1 cellular context compared by ENCODE assay signal in the genomic region with DNA sequence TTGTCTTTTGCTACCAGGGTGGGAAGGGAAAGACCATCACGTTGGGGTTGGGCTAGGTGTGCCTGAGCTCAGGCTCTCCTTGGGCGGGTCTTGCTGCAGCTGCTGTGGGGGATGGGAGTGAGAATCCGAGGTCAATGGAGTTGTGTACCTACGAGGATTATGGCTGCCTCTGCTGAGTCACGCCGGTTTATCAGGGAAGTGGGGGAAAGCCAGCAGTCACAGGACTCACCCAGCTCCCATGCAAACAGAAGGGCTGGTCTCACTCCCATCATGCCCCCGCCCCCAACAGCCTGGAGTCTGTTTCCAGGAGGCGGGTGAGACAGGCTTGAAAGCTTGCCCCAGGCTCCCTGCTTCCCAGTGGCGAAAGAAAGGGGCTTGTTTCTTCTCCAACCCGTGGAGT.
TF ChIP-seq lines count a peak whose summit lies in the region.

No MANE protein-coding gene starts in this region.

TF ChIP-seq in SK-N-SH, 30 proteins besides CTCF, POLR2A, EP300 and RAD21 (continued from another document):
- TF ChIP-seq, protein P1, sequence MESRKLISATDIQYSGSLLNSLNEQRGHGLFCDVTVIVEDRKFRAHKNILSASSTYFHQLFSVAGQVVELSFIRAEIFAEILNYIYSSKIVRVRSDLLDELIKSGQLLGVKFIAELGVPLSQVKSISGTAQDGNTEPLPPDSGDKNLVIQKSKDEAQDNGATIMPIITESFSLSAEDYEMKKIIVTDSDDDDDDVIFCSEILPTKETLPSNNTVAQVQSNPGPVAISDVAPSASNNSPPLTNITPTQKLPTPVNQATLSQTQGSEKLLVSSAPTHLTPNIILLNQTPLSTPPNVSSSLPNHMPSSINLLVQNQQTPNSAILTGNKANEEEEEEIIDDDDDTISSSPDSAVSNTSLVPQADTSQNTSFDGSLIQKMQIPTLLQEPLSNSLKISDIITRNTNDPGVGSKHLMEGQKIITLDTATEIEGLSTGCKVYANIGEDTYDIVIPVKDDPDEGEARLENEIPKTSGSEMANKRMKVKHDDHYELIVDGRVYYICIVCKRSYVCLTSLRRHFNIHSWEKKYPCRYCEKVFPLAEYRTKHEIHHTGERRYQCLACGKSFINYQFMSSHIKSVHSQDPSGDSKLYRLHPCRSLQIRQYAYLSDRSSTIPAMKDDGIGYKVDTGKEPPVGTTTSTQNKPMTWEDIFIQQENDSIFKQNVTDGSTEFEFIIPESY (IDR thresholded peaks at IDR 0.05; ENCODE audit: borderline replicate concordance, low read depth): no peak
- TF ChIP-seq GATA2 (CRISPR knock-in tag; IDR thresholded peaks at IDR 0.05) (no peak), TEAD4 (IDR thresholded peaks at IDR 0.05; ENCODE audit: borderline replicate concordance, insufficient read depth) (no peak), GABPA (IDR thresholded peaks at IDR 0.05; ENCODE audit: low read depth) (no peak), ELF1 (IDR thresholded peaks at IDR 0.05) (no peak), FOXM1 (IDR thresholded peaks at IDR 0.05; ENCODE audit: low read depth) (no peak), SMC3 (IDR thresholded peaks at IDR 0.05; ENCODE audit: low read depth, low read length) (no peak), POLR2AphosphoS5 (IDR thresholded peaks at IDR 0.05; ENCODE audit: low read depth, low read length) (no peak), FOXJ3 (CRISPR knock-in tag; IDR thresholded peaks at IDR 0.05) (no peak), RFX5 (IDR thresholded peaks at IDR 0.05; ENCODE audit: low read length) (no peak), YY1 (IDR thresholded peaks at IDR 0.05; ENCODE audit: low read depth) (no peak), JUND (IDR thresholded peaks at IDR 0.05) (no peak), RXRA (IDR thresholded peaks at IDR 0.05; ENCODE audit: borderline replicate concordance, low read depth) (no peak), MEF2A (IDR thresholded peaks at IDR 0.05; ENCODE audit: borderline replicate concordance, low read depth) (no peak)
- TF ChIP-seq, protein P2, sequence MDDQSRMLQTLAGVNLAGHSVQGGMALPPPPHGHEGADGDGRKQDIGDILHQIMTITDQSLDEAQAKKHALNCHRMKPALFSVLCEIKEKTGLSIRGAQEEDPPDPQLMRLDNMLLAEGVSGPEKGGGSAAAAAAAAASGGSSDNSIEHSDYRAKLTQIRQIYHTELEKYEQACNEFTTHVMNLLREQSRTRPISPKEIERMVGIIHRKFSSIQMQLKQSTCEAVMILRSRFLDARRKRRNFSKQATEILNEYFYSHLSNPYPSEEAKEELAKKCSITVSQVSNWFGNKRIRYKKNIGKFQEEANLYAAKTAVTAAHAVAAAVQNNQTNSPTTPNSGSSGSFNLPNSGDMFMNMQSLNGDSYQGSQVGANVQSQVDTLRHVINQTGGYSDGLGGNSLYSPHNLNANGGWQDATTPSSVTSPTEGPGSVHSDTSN (IDR thresholded peaks at IDR 0.05): no peak
- TF ChIP-seq, protein P3, sequence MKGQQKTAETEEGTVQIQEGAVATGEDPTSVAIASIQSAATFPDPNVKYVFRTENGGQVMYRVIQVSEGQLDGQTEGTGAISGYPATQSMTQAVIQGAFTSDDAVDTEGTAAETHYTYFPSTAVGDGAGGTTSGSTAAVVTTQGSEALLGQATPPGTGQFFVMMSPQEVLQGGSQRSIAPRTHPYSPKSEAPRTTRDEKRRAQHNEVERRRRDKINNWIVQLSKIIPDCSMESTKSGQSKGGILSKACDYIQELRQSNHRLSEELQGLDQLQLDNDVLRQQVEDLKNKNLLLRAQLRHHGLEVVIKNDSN (IDR thresholded peaks at IDR 0.05; ENCODE audit: borderline replicate concordance, low read depth): no peak
- TF ChIP-seq, protein P4, sequence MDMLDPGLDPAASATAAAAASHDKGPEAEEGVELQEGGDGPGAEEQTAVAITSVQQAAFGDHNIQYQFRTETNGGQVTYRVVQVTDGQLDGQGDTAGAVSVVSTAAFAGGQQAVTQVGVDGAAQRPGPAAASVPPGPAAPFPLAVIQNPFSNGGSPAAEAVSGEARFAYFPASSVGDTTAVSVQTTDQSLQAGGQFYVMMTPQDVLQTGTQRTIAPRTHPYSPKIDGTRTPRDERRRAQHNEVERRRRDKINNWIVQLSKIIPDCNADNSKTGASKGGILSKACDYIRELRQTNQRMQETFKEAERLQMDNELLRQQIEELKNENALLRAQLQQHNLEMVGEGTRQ (IDR thresholded peaks at IDR 0.05; ENCODE audit: borderline replicate concordance, low read depth, low read length): no peak
- TF ChIP-seq, protein P5, sequence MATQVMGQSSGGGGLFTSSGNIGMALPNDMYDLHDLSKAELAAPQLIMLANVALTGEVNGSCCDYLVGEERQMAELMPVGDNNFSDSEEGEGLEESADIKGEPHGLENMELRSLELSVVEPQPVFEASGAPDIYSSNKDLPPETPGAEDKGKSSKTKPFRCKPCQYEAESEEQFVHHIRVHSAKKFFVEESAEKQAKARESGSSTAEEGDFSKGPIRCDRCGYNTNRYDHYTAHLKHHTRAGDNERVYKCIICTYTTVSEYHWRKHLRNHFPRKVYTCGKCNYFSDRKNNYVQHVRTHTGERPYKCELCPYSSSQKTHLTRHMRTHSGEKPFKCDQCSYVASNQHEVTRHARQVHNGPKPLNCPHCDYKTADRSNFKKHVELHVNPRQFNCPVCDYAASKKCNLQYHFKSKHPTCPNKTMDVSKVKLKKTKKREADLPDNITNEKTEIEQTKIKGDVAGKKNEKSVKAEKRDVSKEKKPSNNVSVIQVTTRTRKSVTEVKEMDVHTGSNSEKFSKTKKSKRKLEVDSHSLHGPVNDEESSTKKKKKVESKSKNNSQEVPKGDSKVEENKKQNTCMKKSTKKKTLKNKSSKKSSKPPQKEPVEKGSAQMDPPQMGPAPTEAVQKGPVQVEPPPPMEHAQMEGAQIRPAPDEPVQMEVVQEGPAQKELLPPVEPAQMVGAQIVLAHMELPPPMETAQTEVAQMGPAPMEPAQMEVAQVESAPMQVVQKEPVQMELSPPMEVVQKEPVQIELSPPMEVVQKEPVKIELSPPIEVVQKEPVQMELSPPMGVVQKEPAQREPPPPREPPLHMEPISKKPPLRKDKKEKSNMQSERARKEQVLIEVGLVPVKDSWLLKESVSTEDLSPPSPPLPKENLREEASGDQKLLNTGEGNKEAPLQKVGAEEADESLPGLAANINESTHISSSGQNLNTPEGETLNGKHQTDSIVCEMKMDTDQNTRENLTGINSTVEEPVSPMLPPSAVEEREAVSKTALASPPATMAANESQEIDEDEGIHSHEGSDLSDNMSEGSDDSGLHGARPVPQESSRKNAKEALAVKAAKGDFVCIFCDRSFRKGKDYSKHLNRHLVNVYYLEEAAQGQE (IDR thresholded peaks at IDR 0.05; ENCODE audit: low read depth, low read length): no peak
